In genomic region chr19:18263324-18264215, GRCh38 we compare ENCODE assay signal across 1 cellular context.
TF ChIP-seq lines count a peak whose summit lies in the region.

No MANE protein-coding gene starts in this region.

TF ChIP-seq in K562, 482 proteins besides CTCF, POLR2A, EP300 and RAD21 (continued from another document):
- TF ChIP-seq ATF4 (CRISPR knock-in tag; IDR thresholded peaks at IDR 0.05), result no peak
- TF ChIP-seq SAFB2 (IDR thresholded peaks at IDR 0.05; ENCODE audit: borderline replicate concordance, low read depth, low read length, severe bottlenecking), result no peak
- no peak for TF ChIP-seq TAF1 (IDR thresholded peaks at IDR 0.05; ENCODE audit: control insufficient read depth, extremely low read depth, insufficient read depth, low read length, severe bottlenecking)
- TF ChIP-seq TBP (optimal IDR thresholded peaks at IDR 0.05; ENCODE audit: low read depth, low read length), result no peak
- TF ChIP-seq GTF2E2 (tag; IDR thresholded peaks at IDR 0.05), result no peak
- peak; percentile 87 for TF ChIP-seq ZBTB9 (CRISPR knock-in tag; IDR thresholded peaks at IDR 0.05)
- TF ChIP-seq ZNF12 (CRISPR knock-in tag; IDR thresholded peaks at IDR 0.05), result no peak
- no peak for TF ChIP-seq CCAR2 (IDR thresholded peaks at IDR 0.05; ENCODE audit: low read depth, low read length)
- TF ChIP-seq ZNF507 (tag; conservative IDR thresholded peaks at IDR 0.05), result no peak
- no peak for TF ChIP-seq GATAD2A (IDR thresholded peaks at IDR 0.05)
- no peak for TF ChIP-seq ZNF75A (CRISPR knock-in tag; IDR thresholded peaks at IDR 0.05)
- TF ChIP-seq ZNF518B (CRISPR knock-in tag; IDR thresholded peaks at IDR 0.05), result no peak
- TF ChIP-seq IRF2 (CRISPR knock-in tag; IDR thresholded peaks at IDR 0.05), result no peak
- no peak for TF ChIP-seq ZNF324 (CRISPR knock-in tag; IDR thresholded peaks at IDR 0.05)
- no peak for TF ChIP-seq ZNF717 (CRISPR knock-in tag; IDR thresholded peaks at IDR 0.05)
- TF ChIP-seq ZKSCAN1 (IDR thresholded peaks at IDR 0.05; ENCODE audit: low read depth, low read length), result no peak
- TF ChIP-seq RBM22 (IDR thresholded peaks at IDR 0.05; ENCODE audit: low read depth, low read length, poor library complexity, severe bottlenecking), result no peak
- TF ChIP-seq CHCHD3 (CRISPR knock-in tag; IDR thresholded peaks at IDR 0.05), result no peak
- TF ChIP-seq ZNF354B (CRISPR knock-in tag; IDR thresholded peaks at IDR 0.05), result no peak
- TF ChIP-seq ELF2 (CRISPR knock-in tag; IDR thresholded peaks at IDR 0.05), result no peak
- TF ChIP-seq MIER1 (IDR thresholded peaks at IDR 0.05; ENCODE audit: low read depth), result peak; percentile 83
- TF ChIP-seq HNRNPH1 (optimal IDR thresholded peaks at IDR 0.05; ENCODE audit: low read depth, low read length), result no peak
- no peak for TF ChIP-seq ZC3H4 (CRISPR knock-in tag; IDR thresholded peaks at IDR 0.05; ENCODE audit: borderline replicate concordance)
- no peak for TF ChIP-seq NFXL1 (CRISPR knock-in tag; IDR thresholded peaks at IDR 0.05)
- no peak for TF ChIP-seq ZNF197 (CRISPR knock-in tag; IDR thresholded peaks at IDR 0.05; ENCODE audit: low read depth)
- TF ChIP-seq SMARCE1 (IDR thresholded peaks at IDR 0.05), result 0 out of 2 replicates have a peak, but pooled peaks have one; percentile 3
- TF ChIP-seq POLR3G (IDR thresholded peaks at IDR 0.05; ENCODE audit: extremely low read depth, insufficient read length, insufficient replicate concordance), result no peak
- no peak for TF ChIP-seq ZNF511 (CRISPR knock-in tag; IDR thresholded peaks at IDR 0.05)
- no peak for TF ChIP-seq CEBPG (CRISPR knock-in tag; IDR thresholded peaks at IDR 0.05)
- 0 out of 4 replicates have a peak, but pooled peaks of 1 of the 2 experiments have one; percentile 7 for TF ChIP-seq CEBPG (tag; conservative IDR thresholded peaks at IDR 0.05 in 1 of 2, IDR thresholded peaks at IDR 0.05 in 1 of 2)
- TF ChIP-seq ATF3 (IDR thresholded peaks at IDR 0.05), result no peak
- no peak for TF ChIP-seq ATF3 (CRISPR knock-in tag; conservative IDR thresholded peaks at IDR 0.05)
- TF ChIP-seq RFX1 (IDR thresholded peaks at IDR 0.05), result peak; percentile 68; the same call in 1 of the 2 replicates
- TF ChIP-seq YBX1 (IDR thresholded peaks at IDR 0.05), result no peak
TF ChIP-seq in K562: peak in this region for 8.
